In the genomic region with DNA sequence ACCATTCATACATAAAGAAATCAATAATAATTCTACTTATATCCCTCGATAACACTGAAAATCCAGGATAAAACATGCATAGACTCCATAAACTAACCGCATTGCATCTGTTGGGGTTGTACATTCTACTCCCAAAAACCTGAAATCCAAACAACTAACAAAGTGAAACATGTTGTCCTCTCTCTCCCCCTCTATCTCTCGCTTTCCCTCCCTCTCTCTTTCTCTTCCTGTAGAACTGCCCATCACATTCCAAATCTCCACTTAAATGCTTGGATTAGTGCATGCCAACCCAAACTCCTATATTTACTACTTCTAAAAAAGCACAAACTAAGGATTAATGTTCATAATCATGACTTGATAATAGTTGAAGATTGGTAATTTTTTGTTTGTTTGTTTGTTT, we compare ENCODE assay signal across 6 cellular contexts.
"Had no signal": no experiment of that assay in that cellular context is flagged by ENCODE, and none has a peak within 500 bp of the region (broad histone marks: within the 10 kb centered on the region; RNA-seq: fewer than 3 reads in every experiment).

No MANE protein-coding gene starts in this region.

- H3K4me3 ChIP-seq: GM23338, K562 had no signal

- ATAC-seq: GM23338, K562 had no signal

- DNase-seq: H9, HCEC 1CT, IMR-90, KG1 had no signal

- H3K4me2 ChIP-seq: GM23338 had no signal

- H3K27ac Mint-ChIP-seq: GM23338, H9 had no signal

- H3K4me3 Mint-ChIP-seq: GM23338, H9 had no signal

- H3K9me3 Mint-ChIP-seq: GM23338, H9 had no signal
